In genomic region chr15:57031082-57031481, GRCh38 we compare ENCODE assay signal across 17 cellular contexts.
DNase-seq lines count a peak whose midpoint lies in the region; ATAC-seq and TF ChIP-seq lines count a peak whose summit lies in the region.
"Had no signal": no experiment of that assay in that cellular context is flagged by ENCODE, and none has a peak within 500 bp of the region (broad histone marks: within the 10 kb centered on the region; RNA-seq: fewer than 3 reads in every experiment).

No MANE protein-coding gene starts in this region.

- H2AFZ ChIP-seq in hepatocyte, result no peak overlapping the region
- no peak overlapping the region for H2AFZ ChIP-seq in smooth muscle cell (ENCODE audit: low read depth)

- no peaks in the 10 kb centered on the region for H3K27me3 Mint-ChIP-seq in Calu3 (ENCODE audit: unreplicated experiment)
- no peaks in the 10 kb centered on the region for H3K27me3 Mint-ChIP-seq in stimulated activated naive CD8-positive, alpha-beta T cell treated with anti-CD3 and anti-CD28 coated beads, Interleukin-15, amount 100 ng/mL, for 72 hours
- H3K27me3 Mint-ChIP-seq: activated CD4-positive, alpha-beta memory T cell treated with anti-CD3 and anti-CD28 coated beads for 36 hours had no signal

- no TSS peak for BruUV-seq in Calu3 (replicated peaks; lab: Mats Ljungman, UMichigan)

- H3K4me1 ChIP-seq in HUES64 (ENCODE audit: insufficient read depth, low read length) (peaks cover 46% of the 10 kb centered on the region), adipocyte (ENCODE audit: control insufficient read depth, insufficient read depth, low read length) (peaks cover 34% of the 10 kb centered on the region), hepatocyte (ENCODE audit: insufficient read depth) (peaks cover 7% of the 10 kb centered on the region), smooth muscle cell (ENCODE audit: low read depth) (peaks cover 23% of the 10 kb centered on the region)
- H3K4me1 ChIP-seq: testis had no signal

- no CpG with 5 or more reads among the region's 1 CpG for WGBS in HUES64
- WGBS in hepatocyte (ENCODE audit: low lambda C conversion rate, missing lambda C conversion rate), result 68% methylated on average over 1 of the region's 1 CpG
- WGBS in smooth muscle cell (ENCODE audit: low lambda C conversion rate), result 91% methylated on average over 1 of the region's 1 CpG

- H3K36me3 Mint-ChIP-seq in Calu3 (ENCODE audit: insufficient read depth, unreplicated experiment), result no peaks in the 10 kb centered on the region
- H3K36me3 Mint-ChIP-seq: activated CD4-positive, alpha-beta memory T cell treated with anti-CD3 and anti-CD28 coated beads for 36 hours had no signal

- peaks cover 49% of the 10 kb centered on the region for H4K20me1 ChIP-seq in hepatocyte (ENCODE audit: insufficient read depth, poor library complexity, severe bottlenecking)
- H4K20me1 ChIP-seq in smooth muscle cell (ENCODE audit: low read depth), result peaks cover 100% of the 10 kb centered on the region

- H3K27me3 ChIP-seq in HUES64 (ENCODE audit: insufficient read depth, low read length), result no peaks in the 10 kb centered on the region
- H3K27me3 ChIP-seq in adipocyte (replicated peaks; ENCODE audit: control insufficient read depth, insufficient read depth, low read length), result no peaks in the 10 kb centered on the region
- H3K27me3 ChIP-seq in hepatocyte, result no peaks in the 10 kb centered on the region
- H3K27me3 ChIP-seq in smooth muscle cell (ENCODE audit: low read depth), result no peaks in the 10 kb centered on the region
- H3K27me3 ChIP-seq: testis had no signal

- no peak overlapping the region for H3K9ac ChIP-seq in HUES64 (ENCODE audit: low read depth, low read length)
- H3K9ac ChIP-seq in adipocyte (ENCODE audit: low read length), result peak overlapping the region; percentile 7
- H3K9ac ChIP-seq in smooth muscle cell (ENCODE audit: low read depth), result no peak overlapping the region

- TF ChIP-seq CTCF in hepatocyte (IDR thresholded peaks at IDR 0.05; ENCODE audit: poor library complexity), result no peak
- TF ChIP-seq CTCF in smooth muscle cell (IDR thresholded peaks at IDR 0.05; ENCODE audit: borderline replicate concordance, insufficient read depth, poor library complexity, severe bottlenecking), result no peak
- no peak for TF ChIP-seq CTCF in Calu3 (IDR thresholded peaks at IDR 0.05; ENCODE audit: unreplicated experiment)

- H3K4me2 ChIP-seq in hepatocyte, result peak overlapping the region; percentile 18
- H3K4me2 ChIP-seq in smooth muscle cell, result peak overlapping the region; percentile 37

- no peak overlapping the region for H3K27ac Mint-ChIP-seq in Calu3 (ENCODE audit: unreplicated experiment)
- peak overlapping the region in 1 of 2 donors; percentile 46 for H3K27ac Mint-ChIP-seq in stimulated activated naive CD8-positive, alpha-beta T cell treated with anti-CD3 and anti-CD28 coated beads, Interleukin-15, amount 100 ng/mL, for 72 hours
- H3K27ac Mint-ChIP-seq: activated CD4-positive, alpha-beta memory T cell treated with anti-CD3 and anti-CD28 coated beads for 36 hours had no signal

- no peak overlapping the region for H3K4me3 ChIP-seq in HUES64 (ENCODE audit: low read length)
- no peak overlapping the region for H3K4me3 ChIP-seq in adipocyte (ENCODE audit: low read length)
- H3K4me3 ChIP-seq in hepatocyte, result no peak overlapping the region
- no peak overlapping the region for H3K4me3 ChIP-seq in smooth muscle cell
- H3K4me3 ChIP-seq: coronary artery, testis had no signal

- CTCF ChIA-PET in Calu3 (lab: Charles Lee), result interaction anchor here (0.7 kb wide), 1 partner anchor 129 kb away, joined by 3 read pairs; no protein-coding TSS in a partner anchor

- H3K79me2 ChIP-seq in hepatocyte, result peaks cover 100% of the 10 kb centered on the region
- peaks cover 99% of the 10 kb centered on the region for H3K79me2 ChIP-seq in smooth muscle cell (ENCODE audit: low read depth)

- no peaks in the 10 kb centered on the region for H3F3A ChIP-seq in smooth muscle cell (ENCODE audit: low read depth)

- H3K27ac ChIP-seq in HUES64 (ENCODE audit: low read depth, low read length), result peak overlapping the region; percentile 14; the same call in 1 of the 2 replicates
- peak overlapping the region; percentile 14 for H3K27ac ChIP-seq in hepatocyte
- peak overlapping the region; percentile 50 for H3K27ac ChIP-seq in smooth muscle cell (ENCODE audit: low read depth)
- H3K27ac ChIP-seq: coronary artery, epithelial cell of prostate, testis had no signal

- H3K9me3 ChIP-seq in HUES64 (ENCODE audit: insufficient read depth, low read depth, low read length), result no peaks in the 10 kb centered on the region
- H3K9me3 ChIP-seq in adipocyte (ENCODE audit: control insufficient read depth, low read length), result no peaks in the 10 kb centered on the region
- H3K9me3 ChIP-seq in hepatocyte (ENCODE audit: low read depth), result no peaks in the 10 kb centered on the region
- no peaks in the 10 kb centered on the region for H3K9me3 ChIP-seq in smooth muscle cell (replicated peaks; ENCODE audit: low read depth)
- H3K9me3 ChIP-seq: testis had no signal

- H3K36me3 ChIP-seq in HUES64 (ENCODE audit: insufficient read depth, low read length), result no peaks in the 10 kb centered on the region
- H3K36me3 ChIP-seq in adipocyte (ENCODE audit: control insufficient read depth, insufficient read depth, low read length, severe bottlenecking), result no peaks in the 10 kb centered on the region
- H3K36me3 ChIP-seq in hepatocyte (replicated peaks; ENCODE audit: insufficient read depth, low read depth), result no peaks in the 10 kb centered on the region
- H3K36me3 ChIP-seq in smooth muscle cell (ENCODE audit: low read depth), result no peaks in the 10 kb centered on the region

- no peak overlapping the region for H3K4me3 Mint-ChIP-seq in Calu3 (ENCODE audit: low read depth, unreplicated experiment)
- no peak overlapping the region for H3K4me3 Mint-ChIP-seq in stimulated activated naive CD8-positive, alpha-beta T cell treated with anti-CD3 and anti-CD28 coated beads, Interleukin-15, amount 100 ng/mL, for 72 hours
- H3K4me3 Mint-ChIP-seq: activated CD4-positive, alpha-beta memory T cell treated with anti-CD3 and anti-CD28 coated beads for 36 hours; neural crest cell had no signal

- H3K9me3 Mint-ChIP-seq in Calu3 (ENCODE audit: low read depth, unreplicated experiment), result peaks cover 2% of the 10 kb centered on the region
- no peaks in the 10 kb centered on the region for H3K9me3 Mint-ChIP-seq in stimulated activated naive CD8-positive, alpha-beta T cell treated with anti-CD3 and anti-CD28 coated beads, Interleukin-15, amount 100 ng/mL, for 72 hours
- H3K9me3 Mint-ChIP-seq: neural crest cell had no signal

- no peak for DNase-seq in adipocyte (ENCODE audit: low read depth)
- DNase-seq in hepatocyte (ENCODE audit: low spot score), result no peak
- DNase-seq in smooth muscle cell (lab: John Stamatoyannopoulos, UW; ENCODE audit: unreplicated experiment), result no peak
- no peak for DNase-seq in Calu3
- DNase-seq in stimulated activated naive CD8-positive, alpha-beta T cell treated with anti-CD3 and anti-CD28 coated beads, Interleukin-15, amount 100 ng/mL, for 72 hours, result no peak
- DNase-seq: activated CD4-positive, alpha-beta memory T cell treated with anti-CD3 and anti-CD28 coated beads for 36 hours; activated naive CD4-positive, alpha-beta T cell; kidney; NCI-H1092 treated with DMSO at 0.1 percent for 48 hours; NCI-H2107; NCI-H510A treated with DMSO at 0.1 percent for 48 hours had no signal

- no peak for ATAC-seq in GM19395 (IDR thresholded peaks at IDR 0.05; ENCODE audit: unreplicated experiment)
- ATAC-seq in stimulated activated naive CD8-positive, alpha-beta T cell treated with anti-CD3 and anti-CD28 coated beads, Interleukin-15, amount 100 ng/mL, for 72 hours, result no peak

- no peaks in the 10 kb centered on the region for H3K9me2 ChIP-seq in hepatocyte (replicated peaks; ENCODE audit: insufficient read depth)

- peaks cover 19% of the 10 kb centered on the region for H3K4me1 Mint-ChIP-seq in Calu3 (ENCODE audit: low read depth, unreplicated experiment)
- H3K4me1 Mint-ChIP-seq in stimulated activated naive CD8-positive, alpha-beta T cell treated with anti-CD3 and anti-CD28 coated beads, Interleukin-15, amount 100 ng/mL, for 72 hours, result peaks cover 28% of the 10 kb centered on the region

- intact Hi-C loops in Calu3 (cut with micrococcal nuclease; ENCODE audit: unreplicated experiment), result no loop called here
